ENCODE assay signal across 8 cellular contexts in genomic region chr19:55116232-55117062, GRCh38. TPM values are rescaled to one million over a fixed set of nuclear protein-coding genes. Genes with fewer than 3 reads are reported as not detected.
DNase-seq lines count a peak whose midpoint lies in the region; ATAC-seq and TF ChIP-seq lines count a peak whose summit lies in the region.

No MANE protein-coding gene starts in this region.

- peak; percentile 25 for DNase-seq in NCI-H1105 treated with DMSO at 0.1 percent for 48 hours (lab: John Stamatoyannopoulos, UW)
- DNase-seq in NCI-H1105 (lab: John Stamatoyannopoulos, UW): no peak
- DNase-seq in NCI-H146 treated with DMSO at 0.1 percent for 48 hours (lab: John Stamatoyannopoulos, UW; ENCODE audit: unreplicated experiment): peak; percentile 19
- peak; percentile 76 for DNase-seq in activated CD8-positive, alpha-beta memory T cell treated with anti-CD3 and anti-CD28 coated beads for 24 hours
- DNase-seq in endothelial cell (ENCODE audit: low spot score): no peak
- peak; percentile 78 for DNase-seq in mesenchymal stem cell
- peak; percentile 34 for DNase-seq in stimulated activated CD8-positive, alpha-beta memory T cell treated with anti-CD3 and anti-CD28 coated beads, Interleukin-4, amount 100 ng/mL, for 24 hours (ENCODE audit: low read depth)

- H3K4me2 ChIP-seq in mesenchymal stem cell (ENCODE audit: low read length, poor library complexity, severe bottlenecking): peak overlapping the region; percentile 90

- peak overlapping the region in 1 of 2 experiments; percentile 31 for H2BK12ac ChIP-seq in mesenchymal stem cell (ENCODE audit: low read length in 2 of 2)

- peak overlapping the region; percentile 60 to 92 for H3K18ac ChIP-seq in mesenchymal stem cell (ENCODE audit: low read depth in 1 of 2, low read length in 2 of 2)

- no peaks in the 10 kb centered on the region for H3K27me3 ChIP-seq in mesenchymal stem cell (ENCODE audit: control insufficient read depth in 1 of 2, insufficient read depth in 1 of 2, low read length in 2 of 2)

- peaks cover 14% of the 10 kb centered on the region for H3K36me3 Mint-ChIP-seq in endothelial cell (ENCODE audit: low read depth, unreplicated experiment)

- peak overlapping the region; percentile 90 for H3K27ac Mint-ChIP-seq in endothelial cell (ENCODE audit: unreplicated experiment)

- H2AFZ ChIP-seq in mesenchymal stem cell (ENCODE audit: low read depth, low read length): no peak overlapping the region

- peaks cover 8 to 30% of the 10 kb centered on the region in 2 experiments for H3K36me3 ChIP-seq in mesenchymal stem cell (ENCODE audit: control insufficient read depth in 1 of 2, insufficient read depth in 2 of 2, low read depth in 1 of 2, low read length in 2 of 2)

- no peak overlapping the region for H2BK120ac ChIP-seq in mesenchymal stem cell (ENCODE audit: low read depth, low read length)

- H3K27ac ChIP-seq in mesenchymal stem cell (ENCODE audit: low read length, poor library complexity, severe bottlenecking): peak overlapping the region; percentile 51

- H3K4me1 Mint-ChIP-seq in endothelial cell (ENCODE audit: unreplicated experiment): peaks cover 23% of the 10 kb centered on the region

- peak overlapping the region; percentile 6 for H2BK15ac ChIP-seq in mesenchymal stem cell (ENCODE audit: low read depth, poor library complexity, severe bottlenecking)

- peaks cover 18% of the 10 kb centered on the region for H3K79me1 ChIP-seq in mesenchymal stem cell (replicated peaks; ENCODE audit: low read length, poor library complexity, severe bottlenecking)

- H2BK5ac ChIP-seq in mesenchymal stem cell (ENCODE audit: low read depth, low read length, poor library complexity, severe bottlenecking): no peak overlapping the region

- H3K9me3 Mint-ChIP-seq in endothelial cell (ENCODE audit: unreplicated experiment): no peaks in the 10 kb centered on the region

- peak overlapping the region; percentile 84 to 98 for H3K4ac ChIP-seq in mesenchymal stem cell (ENCODE audit: low read depth in 1 of 2, low read length in 2 of 2)

- H3K4me3 ChIP-seq in mesenchymal stem cell (ENCODE audit: insufficient read depth in 1 of 2, low read depth in 1 of 2, low read length in 2 of 2): peak overlapping the region; percentile 73 to 99

- peak overlapping the region; percentile 53 for H4K91ac ChIP-seq in mesenchymal stem cell (ENCODE audit: low read length)

- peaks cover 52% of the 10 kb centered on the region for H3K4me1 ChIP-seq in mesenchymal stem cell (ENCODE audit: control insufficient read depth, insufficient read depth, low read depth, low read length)

- peak overlapping the region; percentile 100 for H3K9ac ChIP-seq in mesenchymal stem cell (ENCODE audit: low read length)

- peaks cover 22% of the 10 kb centered on the region for H3K27me3 Mint-ChIP-seq in endothelial cell (ENCODE audit: unreplicated experiment)

- peak overlapping the region in 1 of 2 experiments; percentile 86 for H3K14ac ChIP-seq in mesenchymal stem cell (ENCODE audit: low read length in 2 of 2)

- H2AK5ac ChIP-seq in mesenchymal stem cell (ENCODE audit: low read length, severe bottlenecking): no peak overlapping the region

- 5% methylated on average over 32 of the region's 32 CpGs for WGBS in mesenchymal stem cell

- no peak for TF ChIP-seq CTCF in endothelial cell (IDR thresholded peaks at IDR 0.05; ENCODE audit: unreplicated experiment)

- H3K4me3 Mint-ChIP-seq in endothelial cell (ENCODE audit: unreplicated experiment): peak overlapping the region; percentile 96

- ATAC-seq in HG03460 (IDR thresholded peaks at IDR 0.05; ENCODE audit: unreplicated experiment): no peak

- peak overlapping the region in 1 of 2 experiments; percentile 100 for H3K23ac ChIP-seq in mesenchymal stem cell (ENCODE audit: low read length in 2 of 2)

- H4K8ac ChIP-seq in mesenchymal stem cell (ENCODE audit: low read length): no peak overlapping the region

- H3K9me3 ChIP-seq in mesenchymal stem cell (ENCODE audit: control insufficient read depth, low read length): no peaks in the 10 kb centered on the region

RNA-seq across cellular contexts. Expression of gene PPP1R12C, which starts 1.0 kb away (rescaled TPM):
- 136 TPM for total RNA-seq in endothelial cell (ENCODE audit: unreplicated experiment)
- 83.1 TPM for polyA plus RNA-seq in mesenchymal stem cell (2013, experiment 1 of 2)
- 80.0 TPM for polyA plus RNA-seq in mesenchymal stem cell (2013, experiment 2 of 2)

RNA-seq across cellular contexts. Expression of gene TNNT1, which starts 32.6 kb away (rescaled TPM):
- total RNA-seq in endothelial cell (ENCODE audit: unreplicated experiment): 2.8 TPM
- 1.2 TPM for polyA plus RNA-seq in mesenchymal stem cell (2013, experiment 1 of 2)
- polyA plus RNA-seq in mesenchymal stem cell (2013, experiment 2 of 2): 0.99 TPM

RNA-seq across cellular contexts. Expression of gene EPS8L1, which starts 40.8 kb away (rescaled TPM):
- 24.6 TPM for total RNA-seq in endothelial cell (ENCODE audit: unreplicated experiment)
- polyA plus RNA-seq in mesenchymal stem cell (2013, experiment 1 of 2): 5.2 TPM
- polyA plus RNA-seq in mesenchymal stem cell (2013, experiment 2 of 2): 4.9 TPM

RNA-seq across cellular contexts. Expression of gene TNNI3, which starts 41.1 kb away (rescaled TPM):
- total RNA-seq in endothelial cell (ENCODE audit: unreplicated experiment): not detected
- polyA plus RNA-seq in mesenchymal stem cell (2013, experiment 1 of 2): 0.18 TPM
- polyA plus RNA-seq in mesenchymal stem cell (2013, experiment 2 of 2): 0.18 TPM

RNA-seq across cellular contexts. Expression of gene DNAAF3, which starts 50.0 kb away (rescaled TPM):
- 2.2 TPM for total RNA-seq in endothelial cell (ENCODE audit: unreplicated experiment)
- polyA plus RNA-seq in mesenchymal stem cell (2013, experiment 1 of 2): 0.37 TPM
- polyA plus RNA-seq in mesenchymal stem cell (2013, experiment 2 of 2): 0.45 TPM

Comparison
In these comparisons a context has a peak if more than half of its experiments do, and no peak if none do; other contexts are left out.
1. DNase-seq: peak in NCI-H1105 treated with DMSO at 0.1 percent for 48 hours (single experiment), NCI-H146 treated with DMSO at 0.1 percent for 48 hours (single experiment), activated CD8-positive, alpha-beta memory T cell treated with anti-CD3 and anti-CD28 coated beads for 24 hours (single experiment), mesenchymal stem cell (single experiment) and stimulated activated CD8-positive, alpha-beta memory T cell treated with anti-CD3 and anti-CD28 coated beads, Interleukin-4, amount 100 ng/mL, for 24 hours (single experiment); none in NCI-H1105 (single experiment) and endothelial cell (single experiment).